Comparison of ENCODE assay signal across 11 cellular contexts in genomic region chr1:202162049-202162417, GRCh38. TPM values are rescaled to one million over a fixed set of nuclear protein-coding genes. Genes with fewer than 3 reads are reported as not detected.
DNase-seq lines count a peak whose midpoint lies in the region; ATAC-seq and TF ChIP-seq lines count a peak whose summit lies in the region.
"Had no signal": no experiment of that assay in that cellular context is flagged by ENCODE, and none has a peak within 500 bp of the region (broad histone marks: within the 10 kb centered on the region; RNA-seq: fewer than 3 reads in every experiment).

No MANE protein-coding gene starts in this region.

- ATAC-seq in HG02938 (IDR thresholded peaks at IDR 0.05; ENCODE audit: unreplicated experiment) (no peak), GM21381 (IDR thresholded peaks at IDR 0.05; ENCODE audit: unreplicated experiment) (no peak)

- H3K9me3 Mint-ChIP-seq in activated naive CD4-positive, alpha-beta T cell treated with anti-CD3 and anti-CD28 coated beads, Interleukin-2, amount 10 ng/mL, durations not matched to agents 7 days and 5 days: no peaks in the 10 kb centered on the region

- H3K36me3 ChIP-seq in Peyer's patch: no peaks in the 10 kb centered on the region
- H3K36me3 ChIP-seq: esophagus muscularis mucosa had no signal

- no peaks in the 10 kb centered on the region for H3K27me3 ChIP-seq in Peyer's patch

- H3K4me3 ChIP-seq in Peyer's patch: peak overlapping the region; percentile 1 to 63 (median 34)
- H3K4me3 ChIP-seq: esophagus muscularis mucosa had no signal

- TF ChIP-seq POLR2A in Peyer's patch (IDR thresholded peaks at IDR 0.05): no peak

- peaks cover 30% of the 10 kb centered on the region for H3K36me3 Mint-ChIP-seq in activated naive CD4-positive, alpha-beta T cell treated with anti-CD3 and anti-CD28 coated beads, Interleukin-2, amount 10 ng/mL, durations not matched to agents 7 days and 5 days

- no peak for TF ChIP-seq CTCF in Peyer's patch (IDR thresholded peaks at IDR 0.05)

- H3K27ac ChIP-seq in Peyer's patch: peak overlapping the region; percentile 79 to 95 (median 93)

- peaks cover 8% of the 10 kb centered on the region for H3K27me3 Mint-ChIP-seq in activated naive CD4-positive, alpha-beta T cell treated with anti-CD3 and anti-CD28 coated beads, Interleukin-2, amount 10 ng/mL, durations not matched to agents 7 days and 5 days

- no peaks in the 10 kb centered on the region for H3K9me3 ChIP-seq in Peyer's patch
- H3K9me3 ChIP-seq: esophagus muscularis mucosa had no signal

- CTCF ChIA-PET in activated naive CD4-positive, alpha-beta T cell treated with anti-CD3 and anti-CD28 coated beads, Interleukin-2, amount 10 ng/mL, durations not matched to agents 7 days and 5 days (lab: Charles Lee): interaction anchor here (0.8 to 5.5 kb wide), 6 partner anchors 7 to 28 kb away, joined by 3 to 34 read pairs (median 6); no protein-coding TSS in a partner anchor

- DNase-seq in GM19238 (ENCODE audit: insufficient read length, low spot score) (peak; percentile 41), Peyer's patch (peak in 2 of 3 donors; percentile 74 to 76), SHP77 treated with DMSO at 0.1 percent for 48 hours (lab: John Stamatoyannopoulos, UW) (no peak), hippocampal formation (lab: John Stamatoyannopoulos, UW) (no peak)
- peak; percentile 63 for DNase-seq in activated naive CD4-positive, alpha-beta T cell treated with anti-CD3 and anti-CD28 coated beads, Interleukin-2, amount 10 ng/mL, durations not matched to agents 7 days and 5 days
- peak; percentile 53 for DNase-seq in stimulated activated CD8-positive, alpha-beta memory T cell treated with anti-CD3 and anti-CD28 coated beads, Interleukin-12 subunit alpha, Interleukin-12 subunit beta, amount 100 ng/mL, for 4 hours (ENCODE audit: low read depth)
- DNase-seq: IMR-90 had no signal

- H3K4me1 ChIP-seq in Peyer's patch: peaks cover 0 to 54% (median 24%) of the 10 kb centered on the region in 4 donors

- H3K4me1 Mint-ChIP-seq in activated naive CD4-positive, alpha-beta T cell treated with anti-CD3 and anti-CD28 coated beads, Interleukin-2, amount 10 ng/mL, durations not matched to agents 7 days and 5 days: peaks cover 85% of the 10 kb centered on the region

- H3K27ac Mint-ChIP-seq in activated naive CD4-positive, alpha-beta T cell treated with anti-CD3 and anti-CD28 coated beads, Interleukin-2, amount 10 ng/mL, durations not matched to agents 7 days and 5 days: peak overlapping the region; percentile 99

- H3K4me3 Mint-ChIP-seq in activated naive CD4-positive, alpha-beta T cell treated with anti-CD3 and anti-CD28 coated beads, Interleukin-2, amount 10 ng/mL, durations not matched to agents 7 days and 5 days: peak overlapping the region; percentile 93

RNA-seq across cellular contexts. Expression of gene PTPN7, which starts 1.6 kb away (rescaled TPM):
- 10 to 100 TPM in 2 of 4 donors, 1 to 10 TPM in 2; 4.7 to 48.7 (median 7.6) TPM for total RNA-seq in Peyer's patch
- total RNA-seq: IMR-90, osteocyte had no signal

RNA-seq across cellular contexts. Expression of gene ARL8A, which starts 17.5 kb away (rescaled TPM):
- 10 to 100 TPM; 25.7 to 37.1 (median 36.0) TPM for total RNA-seq in Peyer's patch

RNA-seq across cellular contexts. Expression of gene LGR6, which starts 31.6 kb away (rescaled TPM):
- total RNA-seq in Peyer's patch: 1 to 10 TPM in 3 of 4 donors, under 1 TPM in 1; 0.53 to 3.3 (median 2.3) TPM
- total RNA-seq: IMR-90 had no signal

RNA-seq across cellular contexts. Expression of gene GPR37L1, which starts 39.3 kb away (rescaled TPM):
- under 1 TPM in 3 of 4 donors, not detected in 1; 0.18 to 0.95 (median 0.27) TPM for total RNA-seq in Peyer's patch
- total RNA-seq: IMR-90, osteocyte had no signal

Comparison
In these comparisons a context has a peak if more than half of its experiments do, and no peak if none do; other contexts are left out.
1. DNase-seq: peak in GM19238 (single experiment), Peyer's patch (2 of 3), activated naive CD4-positive, alpha-beta T cell treated with anti-CD3 and anti-CD28 coated beads, Interleukin-2, amount 10 ng/mL, durations not matched to agents 7 days and 5 days (single experiment) and stimulated activated CD8-positive, alpha-beta memory T cell treated with anti-CD3 and anti-CD28 coated beads, Interleukin-12 subunit alpha, Interleukin-12 subunit beta, amount 100 ng/mL, for 4 hours (single experiment); none in SHP77 treated with DMSO at 0.1 percent for 48 hours (single experiment) and hippocampal formation (0 of 2).